26 cellular contexts compared by ENCODE assay signal in genomic region chr11:420911-421321, GRCh38. TPM values are rescaled to one million over a fixed set of nuclear protein-coding genes. Genes with fewer than 3 reads are reported as not detected.
"Had no signal": no experiment of that assay in that cellular context is flagged by ENCODE, and none has a peak within 500 bp of the region (broad histone marks: within the 10 kb centered on the region; RNA-seq: fewer than 3 reads in every experiment).

No MANE protein-coding gene starts in this region.

- H3K9ac ChIP-seq: neural progenitor cell had no signal

- H3K27ac Mint-ChIP-seq: activated naive CD8-positive, alpha-beta T cell; dendritic cell treated with granulocyte-macrophage colony-stimulating factor and Interleukin-4, amounts not matched to agents 40 ng/mL and 50 ng/mL, for 4 days; memory B cell; naive thymus-derived CD4-positive, alpha-beta T cell; neural progenitor cell; stimulated activated effector memory CD8-positive, alpha-beta T cell treated with anti-CD3 and anti-CD28 coated beads, Interleukin-12 subunit alpha, Interleukin-12 subunit beta, amount 100 ng/mL, for 72 hours; stimulated activated naive CD8-positive, alpha-beta T cell treated with anti-CD3 and anti-CD28 coated beads, Interleukin-15, amount 100 ng/mL, for 72 hours had no signal

- H3K9me3 ChIP-seq: esophagus muscularis mucosa, right lobe of liver, upper lobe of left lung, vagina had no signal

- H3K27me3 ChIP-seq: foreskin keratinocyte, right lobe of liver, upper lobe of left lung, vagina had no signal

- H3K4me3 Mint-ChIP-seq: activated naive CD8-positive, alpha-beta T cell; dendritic cell treated with granulocyte-macrophage colony-stimulating factor and Interleukin-4, amounts not matched to agents 40 ng/mL and 50 ng/mL, for 4 days; memory B cell; neural progenitor cell; stimulated activated effector memory CD8-positive, alpha-beta T cell treated with anti-CD3 and anti-CD28 coated beads, Interleukin-12 subunit alpha, Interleukin-12 subunit beta, amount 100 ng/mL, for 72 hours; stimulated activated naive CD8-positive, alpha-beta T cell treated with anti-CD3 and anti-CD28 coated beads, Interleukin-15, amount 100 ng/mL, for 72 hours had no signal

- H3K4me2 ChIP-seq: neural progenitor cell had no signal

- H3K36me3 Mint-ChIP-seq: neural progenitor cell had no signal

- DNase-seq: activated CD4-positive, alpha-beta T cell treated with anti-CD3 and anti-CD28 coated beads for 48 hours; activated CD4-positive, alpha-beta T cell treated with anti-CD3 and anti-CD28 coated beads, Interleukin-2, amount 50 U/mL, for 48 hours; activated effector memory CD4-positive, alpha-beta T cell treated with Interleukin-2 at 50 U/mL for 16 hours; activated naive CD4-positive, alpha-beta T cell treated with Interleukin-2 at 50 U/mL for 16 hours; central memory CD4-positive, alpha-beta T cell; foreskin keratinocyte; midbrain; stimulated activated CD4-positive, alpha-beta T cell treated with anti-CD3 and anti-CD28 coated beads, Interleukin-4, amount 100 ng/mL, for 1 hour; stimulated activated naive CD8-positive, alpha-beta T cell treated with anti-CD3 and anti-CD28 coated beads, Interleukin-15, amount 100 ng/mL, for 72 hours; substantia nigra; T-helper 9 cell had no signal

- ATAC-seq: activated CD4-positive, CD25-positive, alpha-beta regulatory T cell treated with anti-CD3 and anti-CD28 coated beads, Interleukin-2, amount 50 U/mL, for 24 hours; foreskin keratinocyte; naive thymus-derived CD4-positive, alpha-beta T cell; right lobe of liver; stimulated activated effector memory CD8-positive, alpha-beta T cell treated with anti-CD3 and anti-CD28 coated beads, Interleukin-12 subunit alpha, Interleukin-12 subunit beta, amount 100 ng/mL, for 72 hours; stimulated activated naive CD8-positive, alpha-beta T cell treated with anti-CD3 and anti-CD28 coated beads, Interleukin-15, amount 100 ng/mL, for 72 hours had no signal

- H3K36me3 ChIP-seq: esophagus muscularis mucosa, neural progenitor cell, right lobe of liver, upper lobe of left lung, vagina had no signal

- H3K9me3 Mint-ChIP-seq: dendritic cell treated with granulocyte-macrophage colony-stimulating factor and Interleukin-4, amounts not matched to agents 40 ng/mL and 50 ng/mL, for 4 days; stimulated activated naive CD8-positive, alpha-beta T cell treated with anti-CD3 and anti-CD28 coated beads, Interleukin-15, amount 100 ng/mL, for 72 hours had no signal

- H2AFZ ChIP-seq: neural progenitor cell had no signal

- H3K4me1 Mint-ChIP-seq: neural progenitor cell had no signal

- H3K4me3 ChIP-seq: esophagus muscularis mucosa, neural progenitor cell, right lobe of liver, SK-N-MC, upper lobe of left lung, vagina had no signal

- H3K27ac ChIP-seq: esophagus muscularis mucosa, foreskin keratinocyte, neural progenitor cell, right lobe of liver, SK-N-MC, upper lobe of left lung, vagina, VCaP had no signal

- H3K27me3 Mint-ChIP-seq: activated naive CD8-positive, alpha-beta T cell; memory B cell; naive thymus-derived CD4-positive, alpha-beta T cell; stimulated activated naive CD8-positive, alpha-beta T cell treated with anti-CD3 and anti-CD28 coated beads, Interleukin-15, amount 100 ng/mL, for 72 hours had no signal

RNA-seq across cellular contexts. Expression of gene ANO9, which starts 20.9 kb away (rescaled TPM):
- total RNA-seq: skeletal muscle tissue had no signal

RNA-seq across cellular contexts. Expression of gene PKP3, which starts 26.9 kb away (rescaled TPM):
- total RNA-seq: naive thymus-derived CD4-positive, alpha-beta T cell; T-helper 1 cell treated with Interleukin-12 subunit alpha and Interleukin-12 subunit beta and Interleukin-4 antibody, amounts not matched to agents 30 ng/mL and 1 ng/mL, for 36 hours had no signal
- polyA plus RNA-seq: naive thymus-derived CD4-positive, alpha-beta T cell had no signal
